ENCODE assay signal across 8 cellular contexts in genomic region chr9:32572900-32573523, GRCh38. TPM values are rescaled to one million over a fixed set of nuclear protein-coding genes. Genes with fewer than 3 reads are reported as not detected.
A peak's percentile ranks its signal among the peaks of the same experiment; 100 is the strongest.
DNase-seq lines count a peak whose midpoint lies in the region; ATAC-seq and TF ChIP-seq lines count a peak whose summit lies in the region.

Gene NDUFB6, minus strand, starts transcription at chr9:32573159. Its CDS starts 99 bp downstream, at chr9:32573060.

- H3K27ac ChIP-seq in spleen: peak within 1 kb of the TSS; percentile 90 to 97 (median 94)

- CTCF ChIA-PET in AG04449 (lab: Yijun Ruan, JAX): interaction anchor here (1.0 to 9.9 kb wide), 17 partner anchors 8 to 401 kb away, joined by 3 to 241 read pairs (median 7); partner anchors contain the start of genes ACO1 and RIGI
- CTCF ChIA-PET in WTC11 (lab: Charles Lee): interaction anchor here (0.8 to 3.8 kb wide), 8 partner anchors 8 to 244 kb away, joined by 3 to 109 read pairs (median 15); partner anchors contain the start of genes ACO1 and RIGI

- WGBS in spleen, 5 donors: 0 to 1% (median 0%) methylated on average over 36 of the region's 36 CpGs

- intact Hi-C loops in spleen (cut with DNase I; ENCODE audit: low total_unique reads): no loop called here

- H3K27me3 ChIP-seq in spleen (replicated peaks in 1 of 7): no peaks in the 10 kb centered on the region

- H3K27ac Mint-ChIP-seq in WTC11 (peak within 1 kb of the TSS; percentile 99), immature natural killer cell (peak within 1 kb of the TSS; percentile 92 to 99 (median 96))

- H3K4me3 ChIP-seq in AG04449 (ENCODE audit: low read depth, low read length): peak within 1 kb of the TSS; percentile 98
- H3K4me3 ChIP-seq in cardiac fibroblast (replicated peaks in 1 of 2; ENCODE audit: low read depth in 2 of 2, low read length in 2 of 2): peak within 1 kb of the TSS; percentile 78 to 88
- peak within 1 kb of the TSS; percentile 75 to 96 (median 88) for H3K4me3 ChIP-seq in spleen

- peaks cover 12 to 42% (median 30%) of the 10 kb centered on the region in 6 donors for H3K4me1 ChIP-seq in spleen

- peaks cover 11% of the 10 kb centered on the region for H3K36me3 Mint-ChIP-seq in WTC11
- peaks cover 0 to 4% (median under 1%) of the 10 kb centered on the region in 3 donors for H3K36me3 Mint-ChIP-seq in immature natural killer cell

- H3K9me3 ChIP-seq in spleen: no peaks in the 10 kb centered on the region

- POLR2A ChIA-PET in AG04449 (lab: Yijun Ruan, JAX) (interaction anchor here (1.0 to 1.7 kb wide), 4 partner anchors 9 to 194 kb away, joined by 3 to 9 read pairs (median 6); partner anchors contain the start of gene ACO1), WTC11 (lab: Charles Lee) (interaction anchor here (1.1 to 2.8 kb wide), 4 partner anchors 20 to 194 kb away, joined by 5 to 11 read pairs (median 5); partner anchors contain the start of genes ACO1, SMIM27 and TOPORS)

- ATAC-seq in GM18909 (IDR thresholded peaks at IDR 0.05; ENCODE audit: poor library complexity, unreplicated experiment): peak; percentile 86
- ATAC-seq in HG03175 (IDR thresholded peaks at IDR 0.05; ENCODE audit: unreplicated experiment): peak; percentile 87
- ATAC-seq in WTC11: peak; percentile 89

- H3K9me3 Mint-ChIP-seq in WTC11 (no peaks in the 10 kb centered on the region), immature natural killer cell (no peaks in the 10 kb centered on the region)

- DNase-seq in AG04449 (ENCODE audit: low read depth, low spot score): no peak
- peak; percentile 68 for DNase-seq in NCI-H226
- DNase-seq in WTC11 (ENCODE audit: low spot score): peak; percentile 94
- peak; percentile 92 to 95 for DNase-seq in cardiac fibroblast (ENCODE audit: low read depth in 2 of 2)
- DNase-seq in immature natural killer cell: peak; percentile 92 to 95 (median 94)
- peak; percentile 99 for DNase-seq in spleen

- H3K4me1 Mint-ChIP-seq in WTC11: peaks cover 14% of the 10 kb centered on the region
- H3K4me1 Mint-ChIP-seq in immature natural killer cell: peaks cover 27 to 46% of the 10 kb centered on the region in 2 donors

- H3K27me3 Mint-ChIP-seq in WTC11 (ENCODE audit: low read depth) (no peaks in the 10 kb centered on the region), immature natural killer cell (ENCODE audit: low read depth in 3 of 3) (peaks cover 5 to 9% (median 6%) of the 10 kb centered on the region in 3 donors)

- TF ChIP-seq CTCF in AG04449 (IDR thresholded peaks at IDR 0.05; ENCODE audit: insufficient read depth, low read length, missing control alignments) (no peak), WTC11 (IDR thresholded peaks at IDR 0.05) (no peak), cardiac fibroblast (IDR thresholded peaks at IDR 0.05; ENCODE audit: low read depth, low read length) (no peak), spleen (IDR thresholded peaks at IDR 0.05 in 8 of 11, conservative IDR thresholded peaks at IDR 0.05 in 3 of 11) (peak in 1 of 11 experiments; percentile 1)

- peak within 1 kb of the TSS; percentile 99 for H3K4me3 Mint-ChIP-seq in WTC11
- peak within 1 kb of the TSS; percentile 98 to 100 (median 99) for H3K4me3 Mint-ChIP-seq in immature natural killer cell

- H3K36me3 ChIP-seq in spleen: peaks cover 0 to 24% (median 1%) of the 10 kb centered on the region in 6 donors

- TF ChIP-seq POLR2A in spleen (IDR thresholded peaks at IDR 0.05): peak; percentile 13 to 82 (median 21)

TF ChIP-seq in WTC11, 78 proteins besides CTCF, POLR2A, EP300 and RAD21 (continues in another document):
- TF ChIP-seq TEAD4 (CRISPR knock-in tag; IDR thresholded peaks at IDR 0.05) (0 out of 2 replicates have a peak, but pooled peaks have one; percentile 38), CDX4 (CRISPR knock-in tag; IDR thresholded peaks at IDR 0.05; ENCODE audit: borderline replicate concordance) (no peak), JUN (CRISPR knock-in tag; IDR thresholded peaks at IDR 0.05) (no peak), GABPB1 (CRISPR knock-in tag; IDR thresholded peaks at IDR 0.05) (peak; percentile 64; the same call in 1 of the 2 replicates), STAT6 (CRISPR knock-in tag; conservative IDR thresholded peaks at IDR 0.05; ENCODE audit: low read depth) (no peak), TEAD1 (CRISPR knock-in tag; IDR thresholded peaks at IDR 0.05) (peak; percentile 86), PRRX2 (CRISPR knock-in tag; IDR thresholded peaks at IDR 0.05) (no peak), ZNF512 (CRISPR knock-in tag; IDR thresholded peaks at IDR 0.05; ENCODE audit: borderline replicate concordance) (no peak), ELF4 (CRISPR knock-in tag; IDR thresholded peaks at IDR 0.05; ENCODE audit: low read depth) (no peak), SMAD3 (CRISPR knock-in tag; IDR thresholded peaks at IDR 0.05; ENCODE audit: borderline replicate concordance) (peak; percentile 81), SOX15 (CRISPR knock-in tag; IDR thresholded peaks at IDR 0.05) (no peak), ESRRA (CRISPR knock-in tag; IDR thresholded peaks at IDR 0.05; ENCODE audit: borderline replicate concordance) (no peak), RELA (CRISPR knock-in tag; IDR thresholded peaks at IDR 0.05; ENCODE audit: borderline replicate concordance) (no peak), HMGXB4 (CRISPR knock-in tag; IDR thresholded peaks at IDR 0.05) (0 out of 2 replicates have a peak, but pooled peaks have one; percentile 38), FOXP1 (CRISPR knock-in tag; IDR thresholded peaks at IDR 0.05; ENCODE audit: borderline replicate concordance) (no peak; the same call in 1 of the 2 replicates), USF1 (CRISPR knock-in tag; IDR thresholded peaks at IDR 0.05) (peak; percentile 38; the same call in 1 of the 2 replicates), TP53 (CRISPR knock-in tag; IDR thresholded peaks at IDR 0.05) (0 out of 2 replicates have a peak, but pooled peaks have one; percentile 44), ZNF219 (CRISPR knock-in tag; IDR thresholded peaks at IDR 0.05; ENCODE audit: borderline replicate concordance) (no peak)

RNA-seq across cellular contexts. Expression of gene NDUFB6, which starts in this region (rescaled TPM):
- total RNA-seq in WTC11 (2021) (56.0 to 67.2 TPM (median 62.4 TPM) in 3 replicates), spleen (10 to 100 TPM; 21.7 to 36.7 (median 25.3) TPM)
- polyA plus RNA-seq in immature natural killer cell (100 to 1,000 TPM in 1 of 3 donors, 10 to 100 TPM in 2; 80.8 to 110 (median 84.9) TPM), spleen (10 to 100 TPM; 18.0 to 33.9 (median 31.9) TPM)
